22 cellular contexts compared by ENCODE assay signal in genomic region chr10:15378569-15378968, GRCh38.
"Had no signal": no experiment of that assay in that cellular context is flagged by ENCODE, and none has a peak within 500 bp of the region (broad histone marks: within the 10 kb centered on the region; RNA-seq: fewer than 3 reads in every experiment).

No MANE protein-coding gene starts in this region.

- ATAC-seq: activated naive CD8-positive, alpha-beta T cell treated with anti-CD3 and anti-CD28 coated beads, Interleukin-2, amount 50 U/mL, for 24 hours; foreskin keratinocyte had no signal

- H3K4me1 ChIP-seq: foreskin keratinocyte, right atrium auricular region, vagina had no signal

- H3K9me3 ChIP-seq: right atrium auricular region, vagina had no signal

- H3K36me3 Mint-ChIP-seq: activated naive CD4-positive, alpha-beta T cell treated with anti-CD3 and anti-CD28 coated beads, Interleukin-2, amount 10 ng/mL, durations not matched to agents 7 days and 5 days; brain; mesothelial cell of epicardium had no signal

- H3K4me1 Mint-ChIP-seq: activated naive CD4-positive, alpha-beta T cell treated with anti-CD3 and anti-CD28 coated beads, Interleukin-2, amount 10 ng/mL, durations not matched to agents 7 days and 5 days; brain; central memory CD8-positive, alpha-beta T cell had no signal

- DNase-seq: activated CD4-positive, alpha-beta T cell treated with anti-CD3 and anti-CD28 coated beads, Interleukin-2, amount 50 U/mL, for 1 hour; activated CD4-positive, CD25-positive, alpha-beta regulatory T cell treated with anti-CD3 and anti-CD28 coated beads, Interleukin-2, amount 50 U/mL, for 72 hours; activated CD8-positive, alpha-beta memory T cell treated with anti-CD3 and anti-CD28 coated beads, Interleukin-2, amount 50 U/mL, for 4 hours; activated effector memory CD4-positive, alpha-beta T cell treated with Interleukin-2 at 50 U/mL for 16 hours; activated naive CD4-positive, alpha-beta T cell treated with anti-CD3 and anti-CD28 coated beads, Interleukin-2, amount 10 ng/mL, durations not matched to agents 7 days and 5 days; activated naive CD8-positive, alpha-beta T cell treated with anti-CD3 and anti-CD28 coated beads, Interleukin-2, amount 50 U/mL, for 24 hours; activated T-cell treated with anti-CD3 and anti-CD28 coated beads, Interleukin-2, amount 50 U/mL, for 48 hours; anterior cingulate cortex; effector CD8-positive, alpha-beta T cell; foreskin keratinocyte; hippocampal formation; occipital lobe; posterior cingulate gyrus; trophoblast cell had no signal

- H3K27me3 ChIP-seq: right atrium auricular region, vagina had no signal

- H3K36me3 ChIP-seq: right atrium auricular region, vagina had no signal

- H3K4me3 ChIP-seq: lung, right atrium auricular region, vagina had no signal

- H3K27ac ChIP-seq: foreskin keratinocyte, right atrium auricular region, vagina had no signal

- H3K27ac Mint-ChIP-seq: activated naive CD4-positive, alpha-beta T cell treated with anti-CD3 and anti-CD28 coated beads, Interleukin-2, amount 10 ng/mL, durations not matched to agents 7 days and 5 days; activated naive CD8-positive, alpha-beta T cell treated with anti-CD3 and anti-CD28 coated beads, Interleukin-2, amount 50 U/mL, for 24 hours; mesothelial cell of epicardium; nephron; stimulated activated naive CD8-positive, alpha-beta T cell treated with anti-CD3 and anti-CD28 coated beads, Interleukin-15, Interleukin-2, amounts not matched to agents 100 ng/mL and 50 ng/mL, for 24 hours had no signal

- H3K4me3 Mint-ChIP-seq: activated naive CD4-positive, alpha-beta T cell treated with anti-CD3 and anti-CD28 coated beads, Interleukin-2, amount 10 ng/mL, durations not matched to agents 7 days and 5 days; activated naive CD8-positive, alpha-beta T cell treated with anti-CD3 and anti-CD28 coated beads, Interleukin-2, amount 50 U/mL, for 24 hours; central memory CD8-positive, alpha-beta T cell; mesothelial cell of epicardium; nephron; stimulated activated naive CD8-positive, alpha-beta T cell treated with anti-CD3 and anti-CD28 coated beads, Interleukin-15, Interleukin-2, amounts not matched to agents 100 ng/mL and 50 ng/mL, for 24 hours had no signal

- H3K9me3 Mint-ChIP-seq: activated naive CD4-positive, alpha-beta T cell treated with anti-CD3 and anti-CD28 coated beads, Interleukin-2, amount 10 ng/mL, durations not matched to agents 7 days and 5 days; activated naive CD8-positive, alpha-beta T cell treated with anti-CD3 and anti-CD28 coated beads, Interleukin-2, amount 50 U/mL, for 24 hours; central memory CD8-positive, alpha-beta T cell; mesothelial cell of epicardium; nephron; stimulated activated naive CD8-positive, alpha-beta T cell treated with anti-CD3 and anti-CD28 coated beads, Interleukin-15, Interleukin-2, amounts not matched to agents 100 ng/mL and 50 ng/mL, for 24 hours had no signal
